In genomic region chr15:58933311-58934113, GRCh38 we compare ENCODE assay signal across 8 cellular contexts. TPM values are rescaled to one million over a fixed set of nuclear protein-coding genes. Genes with fewer than 3 reads are reported as not detected.
DNase-seq lines count a peak whose midpoint lies in the region; ATAC-seq and TF ChIP-seq lines count a peak whose summit lies in the region.

Gene SLTM, minus strand, starts transcription at chr15:58933679. Its CDS starts 114 bp downstream, at chr15:58933565.

- peak within 1 kb of the TSS; percentile 88 to 99 (median 98) for H3K4me3 Mint-ChIP-seq in IgD-negative memory B cell

- H3K4me3 ChIP-seq in epithelial cell of esophagus (ENCODE audit: low read length) = peak within 1 kb of the TSS; percentile 51

- TF ChIP-seq CTCF in epithelial cell of esophagus (IDR thresholded peaks at IDR 0.05; ENCODE audit: insufficient read depth, low read depth, low read length, missing control alignments) = peak; percentile 32

- peak within 1 kb of the TSS; percentile 90 to 100 (median 99) for H3K27ac Mint-ChIP-seq in IgD-negative memory B cell

- H3K27me3 Mint-ChIP-seq in IgD-negative memory B cell = no peaks in the 10 kb centered on the region

- no peaks in the 10 kb centered on the region for H3K36me3 Mint-ChIP-seq in IgD-negative memory B cell

- no peaks in the 10 kb centered on the region for H3K9me3 Mint-ChIP-seq in IgD-negative memory B cell

- peak; percentile 66 for DNase-seq in DMS153 (lab: John Stamatoyannopoulos, UW)
- DNase-seq in OCI-M1 (lab: John Stamatoyannopoulos, UW) = peak; percentile 95
- peak; percentile 88 for DNase-seq in activated T-cell treated with anti-CD3 and anti-CD28 coated beads for 24 hours (ENCODE audit: low read depth)
- peak; percentile 96 for DNase-seq in epithelial cell of esophagus (ENCODE audit: low read depth)
- peak; percentile 92 for DNase-seq in mucosa of gallbladder (ENCODE audit: low spot score)
- DNase-seq in stimulated activated CD8-positive, alpha-beta memory T cell treated with anti-CD3 and anti-CD28 coated beads, Interleukin-4, amount 100 ng/mL, for 24 hours (ENCODE audit: low read depth) = peak; percentile 94

- peak; percentile 85 for ATAC-seq in GM21529 (IDR thresholded peaks at IDR 0.05; ENCODE audit: unreplicated experiment)

- H3K4me1 Mint-ChIP-seq in IgD-negative memory B cell = peaks cover 21 to 22% (median 22%) of the 10 kb centered on the region in 3 donors

RNA-seq across cellular contexts. Expression of gene SLTM, which starts in this region (rescaled TPM):
- 104 TPM for polyA plus RNA-seq in IgD-negative memory B cell
- total RNA-seq in mucosa of gallbladder = 67.1 TPM

Comparison
In these comparisons a context has a peak if more than half of its experiments do, and no peak if none do; other contexts are left out.
1. Peak in every context shown above with its lines: DNase-seq, ATAC-seq and H3K4me3 ChIP-seq.